29 cellular contexts compared by ENCODE assay signal in genomic region chr4:163709601-163710000, GRCh38.
"Had no signal": no experiment of that assay in that cellular context is flagged by ENCODE, and none has a peak within 500 bp of the region (broad histone marks: within the 10 kb centered on the region; RNA-seq: fewer than 3 reads in every experiment).

No MANE protein-coding gene starts in this region.

- H3K27ac ChIP-seq: ascending aorta, cardiac muscle cell, VCaP had no signal

- DNase-seq: activated B cell treated with CpG ODN at 0.5 μM for 24 hours; activated CD4-positive, alpha-beta memory T cell treated with anti-CD3 and anti-CD28 coated beads, Interleukin-2, amount 10 ng/mL, durations not matched to agents 7 days and 5 days; activated CD4-positive, alpha-beta T cell treated with anti-CD3 and anti-CD28 coated beads for 4 hours; activated CD4-positive, alpha-beta T cell treated with anti-CD3 and anti-CD28 coated beads, Interleukin-2, amount 10 ng/mL, durations not matched to agents 7 days and 5 days; activated CD4-positive, alpha-beta T cell treated with anti-CD3 and anti-CD28 coated beads, Interleukin-2, amount 50 U/mL, for 48 hours; activated CD4-positive, CD25-positive, alpha-beta regulatory T cell treated with anti-CD3 and anti-CD28 coated beads, Interleukin-2, amount 50 U/mL, for 72 hours; activated CD8-positive, alpha-beta memory T cell treated with anti-CD3 and anti-CD28 coated beads for 24 hours; activated CD8-positive, alpha-beta memory T cell treated with anti-CD3 and anti-CD28 coated beads, Interleukin-2, amount 10 ng/mL, durations not matched to agents 7 days and 5 days; activated CD8-positive, alpha-beta memory T cell treated with anti-CD3 and anti-CD28 coated beads, Interleukin-2, amount 50 U/mL, for 48 hours; activated CD8-positive, alpha-beta T cell treated with anti-CD3 and anti-CD28 coated beads, Interleukin-2, amount 10 ng/mL, durations not matched to agents 7 days and 5 days; activated effector memory CD4-positive, alpha-beta T cell treated with Interleukin-2 at 50 U/mL for 16 hours; activated gamma-delta T cell; activated naive CD4-positive, alpha-beta T cell treated with anti-CD3 and anti-CD28 coated beads, Interleukin-2, amount 10 ng/mL, durations not matched to agents 7 days and 5 days; activated naive CD4-positive, alpha-beta T cell treated with Interleukin-2 at 50 U/mL for 16 hours; activated naive CD8-positive, alpha-beta T cell treated with anti-CD3 and anti-CD28 coated beads, Interleukin-2, amount 10 ng/mL, durations not matched to agents 7 days and 5 days; activated naive CD8-positive, alpha-beta T cell treated with anti-CD3 and anti-CD28 coated beads, Interleukin-2, amount 50 U/mL, for 24 hours; activated T-cell treated with anti-CD3 and anti-CD28 coated beads, Interleukin-2, amount 50 U/mL, for 24 hours; activated T-cell treated with anti-CD3 and anti-CD28 coated beads, Interleukin-2, amount 50 U/mL, for 48 hours; amygdala; anterior cingulate cortex; caudate nucleus; cerebellar nuclear complex; T-helper 2 cell; T-helper 9 cell had no signal

- FAIRE-seq: bronchial epithelial cell, TTC549 had no signal

- ATAC-seq: activated CD8-positive, alpha-beta memory T cell treated with anti-CD3 and anti-CD28 coated beads, Interleukin-2, amount 10 ng/mL, durations not matched to agents 7 days and 5 days; activated CD8-positive, alpha-beta T cell treated with anti-CD3 and anti-CD28 coated beads, Interleukin-2, amount 10 ng/mL, durations not matched to agents 7 days and 5 days; activated naive CD8-positive, alpha-beta T cell treated with anti-CD3 and anti-CD28 coated beads, Interleukin-2, amount 50 U/mL, for 24 hours had no signal

- H3K36me3 ChIP-seq: ascending aorta, cardiac muscle cell had no signal

- H3K4me1 ChIP-seq: ascending aorta had no signal

- H3K9me3 ChIP-seq: ascending aorta had no signal

- H3K27me3 ChIP-seq: ascending aorta, cardiac muscle cell had no signal

- H3K4me3 ChIP-seq: ascending aorta, cardiac muscle cell had no signal
